In genomic region chr20:37295595-37295994, GRCh38 we compare ENCODE assay signal across 10 cellular contexts. TPM values are rescaled to one million over a fixed set of nuclear protein-coding genes. Genes with fewer than 3 reads are reported as not detected.
DNase-seq lines count a peak whose midpoint lies in the region; ATAC-seq and TF ChIP-seq lines count a peak whose summit lies in the region.
"Had no signal": no experiment of that assay in that cellular context is flagged by ENCODE, and none has a peak within 500 bp of the region (broad histone marks: within the 10 kb centered on the region; RNA-seq: fewer than 3 reads in every experiment).

No MANE protein-coding gene starts in this region.

- DNase-seq in NCI-H1092 (lab: John Stamatoyannopoulos, UW) (peak; percentile 42), Panc1 (ENCODE audit: low read depth, low spot score) (no peak), hepatocyte (ENCODE audit: low spot score) (no peak), type B pancreatic cell (ENCODE audit: extremely low spot score, unreplicated experiment) (no peak), LoVo (ENCODE audit: low spot score) (no peak), head of caudate nucleus (no peak)
- no peak for DNase-seq in activated CD4-positive, alpha-beta T cell treated with anti-CD3 and anti-CD28 coated beads for 4 hours
- DNase-seq: central memory CD4-positive, alpha-beta T cell; left cardiac atrium; NCI-H1048 had no signal

- H3K4me3 ChIP-seq in Panc1 (ENCODE audit: low read depth in 2 of 2, low read length in 2 of 2) (no peak overlapping the region), hepatocyte (no peak overlapping the region)

- CTCF ChIA-PET in Panc1 (lab: Charles Lee): no interaction called here

- H3K4me1 Mint-ChIP-seq in type B pancreatic cell (ENCODE audit: unreplicated experiment): peaks cover 38% of the 10 kb centered on the region

- in situ Hi-C loops in Panc1 (cut with HindIII; ENCODE audit: low pct_unique_long_range_greater_than_20kb, low sequenced_read_pairs): no loop called here

- H3K36me3 Mint-ChIP-seq in type B pancreatic cell: peaks cover 44% of the 10 kb centered on the region

- TF ChIP-seq CTCF in Panc1 (IDR thresholded peaks at IDR 0.05) (no peak), hepatocyte (IDR thresholded peaks at IDR 0.05; ENCODE audit: poor library complexity) (no peak), type B pancreatic cell (conservative IDR thresholded peaks at IDR 0.05) (no peak)

- no peaks in the 10 kb centered on the region for H3K9me3 ChIP-seq in Panc1 (ENCODE audit: control insufficient read depth, insufficient read depth, low read depth, low read length)
- no peaks in the 10 kb centered on the region for H3K9me3 ChIP-seq in hepatocyte (ENCODE audit: low read depth)

- H3K4me1 ChIP-seq in Panc1 (ENCODE audit: control insufficient read depth, insufficient read depth, low read length): peaks cover 21% of the 10 kb centered on the region
- peaks cover 45% of the 10 kb centered on the region for H3K4me1 ChIP-seq in hepatocyte (ENCODE audit: insufficient read depth)

- peak overlapping the region; percentile 40 for H3K4me2 ChIP-seq in hepatocyte

- intact Hi-C loops in Panc1 (cut with micrococcal nuclease; ENCODE audit: unreplicated experiment): no loop called here
- intact Hi-C loops in head of caudate nucleus (cut with DNase I): no loop called here

- no peaks in the 10 kb centered on the region for H3K27me3 Mint-ChIP-seq in type B pancreatic cell

- 56% methylated on average over 7 of the region's 7 CpGs for WGBS in hepatocyte (ENCODE audit: low lambda C conversion rate, missing lambda C conversion rate)

- 0 out of 2 replicates have a peak, but pooled peaks have one; percentile 15 for ATAC-seq in Panc1

- POLR2A ChIA-PET in Panc1 (lab: Charles Lee): interaction anchor here (0.5 kb wide), 1 partner anchor 779 kb away, joined by 4 read pairs; no protein-coding TSS in a partner anchor

- H3K27ac ChIP-seq in Panc1 (ENCODE audit: low read length): peak overlapping the region; percentile 48
- H3K27ac ChIP-seq in hepatocyte: peak overlapping the region; percentile 77

- peaks cover 81% of the 10 kb centered on the region for H3K79me2 ChIP-seq in hepatocyte

- no peak overlapping the region for H3K4me3 Mint-ChIP-seq in type B pancreatic cell

- H3K36me3 ChIP-seq in Panc1 (ENCODE audit: control insufficient read depth, insufficient read depth, low read length) (no peaks in the 10 kb centered on the region; the same call in 1 of the 2 replicates), hepatocyte (replicated peaks; ENCODE audit: insufficient read depth, low read depth) (no peaks in the 10 kb centered on the region)

- H4K20me1 ChIP-seq in hepatocyte (ENCODE audit: insufficient read depth, poor library complexity, severe bottlenecking): no peaks in the 10 kb centered on the region

- peaks cover 4% of the 10 kb centered on the region for H3K9me3 Mint-ChIP-seq in type B pancreatic cell

- no peak overlapping the region for H2AFZ ChIP-seq in hepatocyte

- H3K27me3 ChIP-seq in Panc1 (ENCODE audit: control insufficient read depth, insufficient read depth, low read length) (no peaks in the 10 kb centered on the region), hepatocyte (no peaks in the 10 kb centered on the region)

- BruUV-seq in Panc1 (replicated peaks; lab: Mats Ljungman, UMichigan): no TSS peak

- no peaks in the 10 kb centered on the region for H3K9me2 ChIP-seq in hepatocyte (replicated peaks; ENCODE audit: insufficient read depth)

- H3K27ac Mint-ChIP-seq in type B pancreatic cell: peak overlapping the region; percentile 71

RNA-seq across cellular contexts. Expression of gene MANBAL, which starts 6.1 kb away (rescaled TPM):
- total RNA-seq in Panc1 (2021; ENCODE audit: unreplicated experiment) (36.4 TPM), hepatocyte (35.4 and 43.8 TPM in 2 replicates), type B pancreatic cell (ENCODE audit: low replicate concordance) (35.5 and 40.4 TPM in 2 replicates)
- 46.6 TPM for polyA plus RNA-seq in Panc1 (2012; ENCODE audit: insufficient read length)
- polyA plus RNA-seq in hepatocyte: 84.1 and 93.9 TPM in 2 replicates

RNA-seq across cellular contexts. Expression of gene GHRH, which starts 34.0 kb away (rescaled TPM):
- total RNA-seq in Panc1 (2021; ENCODE audit: unreplicated experiment) (not detected), hepatocyte (not detected in 2 replicates), type B pancreatic cell (ENCODE audit: low replicate concordance) (0.77 and 3.9 TPM in 2 replicates)
- not detected for polyA plus RNA-seq in Panc1 (2012; ENCODE audit: insufficient read length)
- polyA plus RNA-seq in hepatocyte: not detected in 2 replicates

RNA-seq across cellular contexts. Expression of gene SRC, which starts 50.3 kb away (rescaled TPM):
- total RNA-seq in Panc1 (2021; ENCODE audit: unreplicated experiment) (24.9 TPM), hepatocyte (45.5 and 69.8 TPM in 2 replicates), type B pancreatic cell (ENCODE audit: low replicate concordance) (56.0 and 70.3 TPM in 2 replicates)
- polyA plus RNA-seq in Panc1 (2012; ENCODE audit: insufficient read length): 31.3 TPM
- 55.1 and 56.4 TPM in 2 replicates for polyA plus RNA-seq in hepatocyte
